In the genomic region with DNA sequence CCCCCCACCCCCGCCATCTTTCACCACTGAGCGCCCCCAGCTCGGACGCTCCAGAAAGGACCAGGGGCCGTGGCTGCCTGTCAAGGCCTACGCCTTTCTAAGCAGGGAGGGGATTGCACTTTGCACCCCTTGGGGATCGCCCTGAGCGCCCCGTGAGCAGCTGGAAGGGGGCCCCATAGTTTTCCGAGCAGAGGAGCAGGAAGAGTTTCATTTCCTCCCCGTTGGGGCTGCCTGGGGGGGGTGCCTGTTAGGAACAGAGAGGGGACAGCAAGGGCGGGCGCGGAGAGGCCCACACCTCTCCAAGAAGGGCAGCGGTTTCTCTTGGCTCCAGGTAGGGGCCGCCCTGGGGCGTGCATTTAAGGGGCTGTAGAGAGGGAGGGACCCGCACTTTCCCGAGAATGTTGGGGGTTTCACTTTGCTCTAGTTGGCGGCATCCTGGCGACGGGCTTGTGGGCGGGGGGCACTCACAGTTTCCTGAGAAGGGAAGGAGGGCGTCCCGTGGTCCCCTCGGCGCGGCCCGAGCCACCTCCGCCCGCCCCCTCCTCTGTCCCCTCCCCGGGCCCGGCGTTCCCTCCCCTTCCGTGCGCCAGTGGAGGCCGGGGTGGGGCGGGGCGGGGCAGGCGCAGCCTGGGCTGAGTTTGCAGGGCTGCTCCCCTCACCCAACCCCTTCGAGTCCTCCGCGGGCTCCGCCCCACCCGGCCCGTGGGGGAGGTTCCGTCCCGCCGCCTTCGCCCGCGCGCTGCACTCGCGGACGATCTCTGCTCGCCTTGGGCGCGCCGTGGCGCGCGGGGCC, we compare ENCODE assay signal across 8 cellular contexts.
DNase-seq lines count a peak whose midpoint lies in the region; TF ChIP-seq lines count a peak whose summit lies in the region.

No MANE protein-coding gene starts in this region.

- peak; percentile 27 for TF ChIP-seq POLR2A in NB4 (IDR thresholded peaks at IDR 0.05; ENCODE audit: extremely low read depth, insufficient read length)

- no peak overlapping the region for H4K8ac ChIP-seq in H9 (replicated peaks; ENCODE audit: insufficient read length, low read depth, low read length)

- H3K36me3 ChIP-seq in cardiac muscle cell, result no peaks in the 10 kb centered on the region

- peak overlapping the region; percentile 89 for H3K4me2 ChIP-seq in H9 (ENCODE audit: insufficient read depth, insufficient read length, low read length)

- no peak overlapping the region for H3T11ph ChIP-seq in H9 (ENCODE audit: low read length)

- H3K9me3 Mint-ChIP-seq in H9, result peaks cover 0 to 3% of the 10 kb centered on the region in 2 experiments; a peak in 1 of 5 replicates

- peak overlapping the region; percentile 62; the same call in 1 of the 2 replicates for H3K14ac ChIP-seq in H9 (ENCODE audit: insufficient read depth, low read length)

- no peak overlapping the region for H2BK120ac ChIP-seq in H9 (ENCODE audit: low read depth, low read length, poor library complexity, severe bottlenecking)

- peaks cover 16 to 36% (median 22%) of the 10 kb centered on the region in 3 experiments; a peak in 6 of 7 replicates for H3K36me3 Mint-ChIP-seq in H9 (ENCODE audit: insufficient read depth in 1 of 3, low read depth in 3 of 3)

- no peaks in the 10 kb centered on the region for H4K20me1 ChIP-seq in H9 (ENCODE audit: control insufficient read depth, insufficient read depth, insufficient read length)

- no peak overlapping the region for H2BK15ac ChIP-seq in H9 (ENCODE audit: low read depth, low read length)

- no peak overlapping the region for H2AK5ac ChIP-seq in H9 (ENCODE audit: insufficient read length, low read length)

- H2BK20ac ChIP-seq in H9 (ENCODE audit: low read depth, low read length, poor library complexity, severe bottlenecking), result no peak overlapping the region

- H3K27ac ChIP-seq in H9 (ENCODE audit: insufficient read length, low read depth, low read length) (no peak overlapping the region), cardiac muscle cell (peak overlapping the region; percentile 33)

- WGBS in H9 (ENCODE audit: extremely low coverage, insufficient read length, low lambda C conversion rate), result no CpG with 5 or more reads among the region's 63 CpGs

- peak overlapping the region; percentile 44 to 83 (median 62); a peak in 4 of 7 replicates for H3K27ac Mint-ChIP-seq in H9

- no peaks in the 10 kb centered on the region for H3K27me3 ChIP-seq in H9 (ENCODE audit: insufficient read depth, low read length)
- peaks cover 8% of the 10 kb centered on the region for H3K27me3 ChIP-seq in cardiac muscle cell

- H3K4me1 ChIP-seq in H9 (ENCODE audit: insufficient read depth, low read length) (no peaks in the 10 kb centered on the region; the same call in 1 of the 2 replicates), cardiac muscle cell (ENCODE audit: low read depth) (no peaks in the 10 kb centered on the region)

- peak overlapping the region; percentile 84 to 90 for H3K4me3 Mint-ChIP-seq in H9

- in situ Hi-C loops in G401 (cut with HindIII; ENCODE audit: low sequenced_read_pairs), result no loop called here

- TF ChIP-seq CTCF in H9 (conservative IDR thresholded peaks at IDR 0.05) (no peak), NB4 (IDR thresholded peaks at IDR 0.05; ENCODE audit: low read depth, low read length) (no peak), cardiac muscle cell (IDR thresholded peaks at IDR 0.05; ENCODE audit: low read depth, low read length) (no peak)

- H3K9ac ChIP-seq in H9 (ENCODE audit: extremely low read depth, insufficient read length, low read length), result no peak overlapping the region

- no peak overlapping the region for H2BK12ac ChIP-seq in H9 (ENCODE audit: insufficient read length, low read depth, low read length)

- no peak overlapping the region for H2BK5ac ChIP-seq in H9 (ENCODE audit: insufficient read length, low read length)

- H3K18ac ChIP-seq in H9 (ENCODE audit: insufficient read length, low read depth, low read length), result peak overlapping the region; percentile 11

- peaks cover 19 to 31% of the 10 kb centered on the region in 2 experiments for H3K4me1 Mint-ChIP-seq in H9

- no peak overlapping the region for H4K91ac ChIP-seq in H9 (ENCODE audit: insufficient read length, low read depth, low read length)

- DNase-seq in G401 (ENCODE audit: low spot score) (peak; percentile 35), H9 (peak; percentile 84), NB4 (ENCODE audit: low read depth) (peak; percentile 82), cardiac muscle cell (ENCODE audit: low read depth in 1 of 2, low spot score in 1 of 2) (peak; percentile 86 to 92), putamen (ENCODE audit: low spot score) (peak; percentile 30), DMS153 (lab: John Stamatoyannopoulos, UW) (no peak), hypothalamus (lab: John Stamatoyannopoulos, UW) (no peak)
- peak; percentile 75 for DNase-seq in activated gamma-delta T cell treated with anti-CD3 and anti-CD28 coated beads, Interleukin-2, amount 50 U/mL, for 16 hours (ENCODE audit: low read depth)

- H3K79me2 ChIP-seq in H9 (ENCODE audit: insufficient read depth, low read length), result peaks cover 1% of the 10 kb centered on the region; the same call in 1 of the 2 replicates

- H3K79me1 ChIP-seq in H9 (ENCODE audit: insufficient read depth, low read depth, low read length, poor library complexity, severe bottlenecking), result no peaks in the 10 kb centered on the region

- no peak overlapping the region for H3K23ac ChIP-seq in H9 (ENCODE audit: insufficient read length, low read depth, low read length)

- no peak overlapping the region for H2AFZ ChIP-seq in H9 (ENCODE audit: low read length)

- H3K4me3 ChIP-seq in NB4 (ENCODE audit: low read depth, low read length) (peak overlapping the region; percentile 57), cardiac muscle cell (peak overlapping the region; percentile 97)

- no peak overlapping the region for H4K5ac ChIP-seq in H9 (ENCODE audit: insufficient read length, low read depth, low read length)

- no peaks in the 10 kb centered on the region; the same call in 1 of the 2 replicates for H3K27me3 Mint-ChIP-seq in H9 (ENCODE audit: low read depth)

- H3K23me2 ChIP-seq in H9 (ENCODE audit: insufficient read length, low read depth, low read length, poor library complexity, severe bottlenecking), result peaks cover 12% of the 10 kb centered on the region

- H3K9me3 ChIP-seq in H9 (ENCODE audit: control insufficient read depth, low read depth, low read length) (no peaks in the 10 kb centered on the region), cardiac muscle cell (ENCODE audit: low read depth) (no peaks in the 10 kb centered on the region)

- H3K56ac ChIP-seq in H9 (ENCODE audit: insufficient read length, low read depth, low read length), result no peak overlapping the region

- no peak overlapping the region for H3K4ac ChIP-seq in H9 (ENCODE audit: low read depth, low read length)

Comparison
In these comparisons a context has a peak if more than half of its experiments do, and no peak if none do; other contexts are left out.
1. DNase-seq: peak in G401 (single experiment), H9 (single experiment), NB4 (single experiment), activated gamma-delta T cell treated with anti-CD3 and anti-CD28 coated beads, Interleukin-2, amount 50 U/mL, for 16 hours (single experiment), cardiac muscle cell (2 of 2) and putamen (single experiment); none in DMS153 (single experiment) and hypothalamus (0 of 51).